ENCODE assay signal across 19 cellular contexts in the genomic region with DNA sequence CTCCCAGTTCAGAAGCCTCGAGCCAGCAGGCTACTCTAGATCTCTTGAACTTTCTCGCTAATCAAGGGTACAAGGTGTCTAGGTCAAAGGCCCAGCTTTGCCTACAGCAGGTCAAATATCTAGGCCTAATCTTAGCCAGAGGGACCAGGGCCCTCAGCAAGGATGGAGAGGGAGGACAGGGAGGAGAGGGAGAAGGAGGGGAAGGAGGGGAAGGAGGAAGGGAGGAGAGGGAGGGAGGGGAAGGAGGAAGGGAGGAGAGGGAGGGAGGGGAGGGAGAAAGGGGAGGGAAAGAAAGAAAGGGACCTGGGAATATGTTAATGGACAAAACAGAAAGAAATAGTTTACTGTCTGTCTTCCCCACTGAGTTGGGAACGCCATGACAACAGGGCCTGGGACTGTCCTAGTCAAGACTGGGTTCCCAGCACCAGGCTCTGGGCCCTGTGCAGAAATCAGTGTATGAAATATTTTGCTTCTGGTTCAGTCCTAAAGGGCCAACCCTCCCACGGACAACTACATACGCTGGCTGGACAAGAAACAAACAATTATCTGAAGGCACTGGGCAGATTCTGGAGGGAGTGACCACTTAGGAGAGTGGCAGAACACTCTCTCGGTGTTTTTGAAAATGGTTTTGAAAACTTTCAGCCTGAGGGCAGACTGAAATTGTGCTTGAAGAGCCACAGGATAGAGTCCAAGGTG. TPM values are rescaled to one million over a fixed set of nuclear protein-coding genes. Genes with fewer than 3 reads are reported as not detected.
DNase-seq lines count a peak whose midpoint lies in the region; ATAC-seq and TF ChIP-seq lines count a peak whose summit lies in the region.
"Had no signal": no experiment of that assay in that cellular context is flagged by ENCODE, and none has a peak within 500 bp of the region (broad histone marks: within the 10 kb centered on the region; RNA-seq: fewer than 3 reads in every experiment).

No MANE protein-coding gene starts in this region.

- intact Hi-C loops in CD4-positive, alpha-beta memory T cell (cut with micrococcal nuclease), result no loop called here

- peaks cover 3% of the 10 kb centered on the region for H4K20me1 ChIP-seq in neural progenitor cell (ENCODE audit: low read depth)

- H3K9me3 ChIP-seq in neural progenitor cell (ENCODE audit: low read depth), result no peaks in the 10 kb centered on the region
- no peaks in the 10 kb centered on the region for H3K9me3 ChIP-seq in CD4-positive, alpha-beta memory T cell (ENCODE audit: control insufficient read depth in 1 of 2, low read length in 2 of 2)

- H3F3A ChIP-seq in neural progenitor cell (ENCODE audit: low read depth), result peaks cover 19% of the 10 kb centered on the region

- no peak overlapping the region for H3K4me3 ChIP-seq in neural progenitor cell
- no peak overlapping the region for H3K4me3 ChIP-seq in CD4-positive, alpha-beta memory T cell (ENCODE audit: low read length in 2 of 2)

- H3K27ac ChIP-seq in 22Rv1 (peak overlapping the region; percentile 100), neural progenitor cell (no peak overlapping the region), foreskin keratinocyte (no peak overlapping the region)
- no peak overlapping the region for H3K27ac ChIP-seq in CD4-positive, alpha-beta memory T cell (ENCODE audit: low read depth, low read length)
- H3K27ac ChIP-seq: HL-60 had no signal

- POLR2A ChIA-PET in CD4-positive, alpha-beta memory T cell (lab: Charles Lee; ENCODE audit: partially characterized antibody), result no interaction called here

- H3K27ac Mint-ChIP-seq in T-helper 1 cell treated with Interleukin-12 subunit alpha and Interleukin-12 subunit beta and Interleukin-4 antibody, amounts not matched to agents 30 μg/mL and 1 μg/mL, for 36 hours, result peak overlapping the region; percentile 49
- peak overlapping the region; percentile 43 for H3K27ac Mint-ChIP-seq in activated T-helper 17 cell treated with anti-CD3 and anti-CD28 coated beads, Interleukin-2, amount 50 U/mL, for 72 hours
- H3K27ac Mint-ChIP-seq in neural progenitor cell, result peak overlapping the region; percentile 57
- H3K27ac Mint-ChIP-seq in CD4-positive, alpha-beta memory T cell, result peak overlapping the region in 2 of 7 donors; percentile 6 to 13

- H3K36me3 Mint-ChIP-seq in T-helper 1 cell treated with Interleukin-12 subunit alpha and Interleukin-12 subunit beta and Interleukin-4 antibody, amounts not matched to agents 30 μg/mL and 1 μg/mL, for 36 hours (ENCODE audit: low read depth), result peaks cover 50% of the 10 kb centered on the region
- peaks cover 82% of the 10 kb centered on the region for H3K36me3 Mint-ChIP-seq in activated T-helper 17 cell treated with anti-CD3 and anti-CD28 coated beads, Interleukin-2, amount 50 U/mL, for 72 hours (ENCODE audit: low read depth)
- H3K36me3 Mint-ChIP-seq in neural progenitor cell, result peaks cover 36% of the 10 kb centered on the region
- H3K36me3 Mint-ChIP-seq in CD4-positive, alpha-beta memory T cell, result peaks cover 49 to 73% of the 10 kb centered on the region in 2 donors

- H3K36me3 ChIP-seq in neural progenitor cell, result peaks cover 8% of the 10 kb centered on the region
- peaks cover 19% of the 10 kb centered on the region for H3K36me3 ChIP-seq in CD4-positive, alpha-beta memory T cell (ENCODE audit: insufficient read depth, low read length)

- DNase-seq in T-helper 1 cell (no peak), neural progenitor cell (ENCODE audit: low spot score) (no peak), foreskin keratinocyte (no peak)
- no peak for DNase-seq in CD4-positive, alpha-beta memory T cell
- DNase-seq: DND-41; GF-D8; KG1; NCI-H1092; NCI-H345; NCI-H526 treated with DMSO at 0.1 percent for 48 hours; NK-92 treated with Interleukin-12 subunit alpha and Interleukin-12 subunit beta, amount 100 ng/mL, for 24 hours; OCI-M1 had no signal

- no peak overlapping the region for H2AFZ ChIP-seq in neural progenitor cell (replicated peaks)

- no peaks in the 10 kb centered on the region for H3K9me3 Mint-ChIP-seq in T-helper 1 cell treated with Interleukin-12 subunit alpha and Interleukin-12 subunit beta and Interleukin-4 antibody, amounts not matched to agents 30 μg/mL and 1 μg/mL, for 36 hours
- H3K9me3 Mint-ChIP-seq in activated T-helper 17 cell treated with anti-CD3 and anti-CD28 coated beads, Interleukin-2, amount 50 U/mL, for 72 hours, result no peaks in the 10 kb centered on the region
- H3K9me3 Mint-ChIP-seq in neural progenitor cell, result peaks cover 6% of the 10 kb centered on the region
- H3K9me3 Mint-ChIP-seq in CD4-positive, alpha-beta memory T cell, result no peaks in the 10 kb centered on the region

- H3K27me3 ChIP-seq in neural progenitor cell, result no peaks in the 10 kb centered on the region
- no peaks in the 10 kb centered on the region for H3K27me3 ChIP-seq in foreskin keratinocyte
- H3K27me3 ChIP-seq in CD4-positive, alpha-beta memory T cell (ENCODE audit: insufficient read depth, low read length), result no peaks in the 10 kb centered on the region

- ATAC-seq in activated T-helper 17 cell treated with anti-CD3 and anti-CD28 coated beads, Interleukin-2, amount 50 U/mL, for 72 hours (replicated peaks), result no peak
- ATAC-seq in HG02588 (IDR thresholded peaks at IDR 0.05; ENCODE audit: unreplicated experiment) (no peak), foreskin keratinocyte (no peak)

- TF ChIP-seq CTCF in 22Rv1 (IDR thresholded peaks at IDR 0.05), result no peak
- no peak for TF ChIP-seq CTCF in neural progenitor cell (IDR thresholded peaks at IDR 0.05)
- no peak for TF ChIP-seq CTCF in foreskin keratinocyte (conservative IDR thresholded peaks at IDR 0.05)

- peaks cover 31% of the 10 kb centered on the region for H3K4me1 Mint-ChIP-seq in T-helper 1 cell treated with Interleukin-12 subunit alpha and Interleukin-12 subunit beta and Interleukin-4 antibody, amounts not matched to agents 30 μg/mL and 1 μg/mL, for 36 hours (ENCODE audit: low read depth)
- peaks cover 18% of the 10 kb centered on the region for H3K4me1 Mint-ChIP-seq in activated T-helper 17 cell treated with anti-CD3 and anti-CD28 coated beads, Interleukin-2, amount 50 U/mL, for 72 hours
- peaks cover 43% of the 10 kb centered on the region for H3K4me1 Mint-ChIP-seq in neural progenitor cell
- peaks cover 24 to 66% (median 45%) of the 10 kb centered on the region in 4 donors for H3K4me1 Mint-ChIP-seq in CD4-positive, alpha-beta memory T cell

- H3K4me3 Mint-ChIP-seq in T-helper 1 cell treated with Interleukin-12 subunit alpha and Interleukin-12 subunit beta and Interleukin-4 antibody, amounts not matched to agents 30 μg/mL and 1 μg/mL, for 36 hours, result no peak overlapping the region
- no peak overlapping the region for H3K4me3 Mint-ChIP-seq in activated T-helper 17 cell treated with anti-CD3 and anti-CD28 coated beads, Interleukin-2, amount 50 U/mL, for 72 hours
- H3K4me3 Mint-ChIP-seq in neural progenitor cell, result no peak overlapping the region
- no peak overlapping the region for H3K4me3 Mint-ChIP-seq in CD4-positive, alpha-beta memory T cell
- H3K4me3 Mint-ChIP-seq: CD14-positive monocyte had no signal

- peaks cover 17% of the 10 kb centered on the region for H3K79me2 ChIP-seq in neural progenitor cell (ENCODE audit: low read depth)

- H3K9ac ChIP-seq in neural progenitor cell, result no peak overlapping the region

- no peak overlapping the region for H3K4me2 ChIP-seq in neural progenitor cell

- H3K27me3 Mint-ChIP-seq in T-helper 1 cell treated with Interleukin-12 subunit alpha and Interleukin-12 subunit beta and Interleukin-4 antibody, amounts not matched to agents 30 μg/mL and 1 μg/mL, for 36 hours (ENCODE audit: low read depth), result no peaks in the 10 kb centered on the region
- H3K27me3 Mint-ChIP-seq in activated T-helper 17 cell treated with anti-CD3 and anti-CD28 coated beads, Interleukin-2, amount 50 U/mL, for 72 hours, result no peaks in the 10 kb centered on the region
- H3K27me3 Mint-ChIP-seq in neural progenitor cell (ENCODE audit: insufficient read depth, low read depth), result peaks cover 7% of the 10 kb centered on the region
- no peaks in the 10 kb centered on the region for H3K27me3 Mint-ChIP-seq in CD4-positive, alpha-beta memory T cell

- CTCF ChIA-PET in CD4-positive, alpha-beta memory T cell (lab: Charles Lee; ENCODE audit: partially characterized antibody), result interaction anchor here (0.6 to 1.2 kb wide), 2 partner anchors 15 to 73 kb away, joined by 3 read pairs; partner anchors contain the start of genes NFKBIB and SIRT2

- H3K4me1 ChIP-seq in neural progenitor cell (peaks cover 22% of the 10 kb centered on the region), foreskin keratinocyte (no peaks in the 10 kb centered on the region)
- peaks cover 16% of the 10 kb centered on the region for H3K4me1 ChIP-seq in CD4-positive, alpha-beta memory T cell (ENCODE audit: insufficient read depth, low read length)

RNA-seq across cellular contexts. Expression of gene ECH1, which starts 4.6 kb away (rescaled TPM):
- 100 to 1,000 TPM; 162 to 183 TPM for total RNA-seq in activated T-helper 17 cell treated with anti-CD3 and anti-CD28 coated beads, Interleukin-2, amount 50 U/mL, for 72 hours
- total RNA-seq in neural progenitor cell (ENCODE audit: low replicate concordance) (52.2 and 92.9 TPM in 2 replicates), foreskin keratinocyte (51.5 and 64.9 TPM in 2 replicates)
- polyA plus RNA-seq in foreskin keratinocyte, result 114 and 121 TPM in 2 replicates
- total RNA-seq in CD4-positive, alpha-beta memory T cell, result 100 to 1,000 TPM; 135 to 143 TPM
- polyA plus RNA-seq in CD4-positive, alpha-beta memory T cell, result 100 to 1,000 TPM; 245 to 294 TPM

RNA-seq across cellular contexts. Expression of gene LGALS4, which starts 14.3 kb away (rescaled TPM):
- 1 to 10 TPM; 1.2 to 1.7 TPM for total RNA-seq in activated T-helper 17 cell treated with anti-CD3 and anti-CD28 coated beads, Interleukin-2, amount 50 U/mL, for 72 hours
- total RNA-seq in neural progenitor cell (ENCODE audit: low replicate concordance) (0.31 TPM in 1 of 2 replicates, not detected in the other), foreskin keratinocyte (0.20 TPM in 1 of 2 replicates, not detected in the other)
- 0.24 TPM in 1 of 2 replicates, not detected in the other for polyA plus RNA-seq in foreskin keratinocyte
- 1 to 10 TPM; 4.7 to 6.1 TPM for total RNA-seq in CD4-positive, alpha-beta memory T cell
- not detected for polyA plus RNA-seq in CD4-positive, alpha-beta memory T cell
- total RNA-seq: MCF 10A had no signal
- polyA plus RNA-seq: CD14-positive monocyte had no signal

RNA-seq across cellular contexts. Expression of gene HNRNPL, which starts 22.8 kb away (rescaled TPM):
- total RNA-seq in activated T-helper 17 cell treated with anti-CD3 and anti-CD28 coated beads, Interleukin-2, amount 50 U/mL, for 72 hours, result 100 to 1,000 TPM; 476 to 617 TPM
- 436 and 583 TPM in 2 replicates for total RNA-seq in neural progenitor cell (ENCODE audit: low replicate concordance)
- 344 and 388 TPM in 2 replicates for total RNA-seq in foreskin keratinocyte
- polyA plus RNA-seq in foreskin keratinocyte, result 268 and 317 TPM in 2 replicates
- total RNA-seq in CD4-positive, alpha-beta memory T cell, result 100 to 1,000 TPM; 329 to 351 TPM
- 10 to 100 TPM; 15.2 to 76.0 TPM for polyA plus RNA-seq in CD4-positive, alpha-beta memory T cell

RNA-seq across cellular contexts. Expression of gene LGALS7B, which starts 38.0 kb away (rescaled TPM):
- not detected for total RNA-seq in activated T-helper 17 cell treated with anti-CD3 and anti-CD28 coated beads, Interleukin-2, amount 50 U/mL, for 72 hours
- total RNA-seq in neural progenitor cell (ENCODE audit: low replicate concordance) (not detected in 2 replicates), foreskin keratinocyte (407 and 889 TPM in 2 replicates)
- 687 and 1,622 TPM in 2 replicates for polyA plus RNA-seq in foreskin keratinocyte
- not detected for total RNA-seq in CD4-positive, alpha-beta memory T cell
- not detected for polyA plus RNA-seq in CD4-positive, alpha-beta memory T cell
- polyA plus RNA-seq: CD14-positive monocyte had no signal

RNA-seq across cellular contexts. Expression of gene RINL, which starts 51.1 kb away (rescaled TPM):
- total RNA-seq in activated T-helper 17 cell treated with anti-CD3 and anti-CD28 coated beads, Interleukin-2, amount 50 U/mL, for 72 hours, result 100 to 1,000 TPM in 1 of 2 donors, 10 to 100 TPM in 1; 92.3 to 156 TPM
- 4.7 and 5.4 TPM in 2 replicates for total RNA-seq in neural progenitor cell (ENCODE audit: low replicate concordance)
- 8.3 and 8.7 TPM in 2 replicates for total RNA-seq in foreskin keratinocyte
- 6.2 and 6.5 TPM in 2 replicates for polyA plus RNA-seq in foreskin keratinocyte
- 10 to 100 TPM; 64.4 to 65.9 TPM for total RNA-seq in CD4-positive, alpha-beta memory T cell
- 10 to 100 TPM; 20.9 to 53.3 TPM for polyA plus RNA-seq in CD4-positive, alpha-beta memory T cell
